In the genomic region with DNA sequence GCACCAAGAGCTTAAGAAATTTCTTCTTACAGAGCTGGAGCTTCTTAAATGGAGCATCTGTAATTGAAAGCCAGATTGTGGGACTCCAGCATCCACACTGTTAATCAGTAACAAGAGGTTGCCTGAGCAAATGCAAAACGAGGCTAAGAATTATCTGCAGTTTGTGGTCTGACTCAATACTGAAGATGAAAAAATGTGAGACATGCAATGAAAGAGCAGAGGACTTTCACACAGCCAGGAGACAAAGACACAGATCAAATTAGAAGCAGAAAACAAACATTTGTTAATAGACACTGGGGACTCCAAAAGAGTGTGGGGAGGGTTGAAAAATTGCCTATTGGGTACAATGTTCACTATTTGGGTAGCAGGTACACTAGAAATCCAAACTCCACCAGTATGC, we compare ENCODE assay signal across 1 cellular context.
TF ChIP-seq lines count a peak whose summit lies in the region.

No MANE protein-coding gene starts in this region.

TF ChIP-seq in GM23338, 12 proteins besides CTCF, POLR2A, EP300 and RAD21 (continued from another document):
- TF ChIP-seq, protein P1, sequence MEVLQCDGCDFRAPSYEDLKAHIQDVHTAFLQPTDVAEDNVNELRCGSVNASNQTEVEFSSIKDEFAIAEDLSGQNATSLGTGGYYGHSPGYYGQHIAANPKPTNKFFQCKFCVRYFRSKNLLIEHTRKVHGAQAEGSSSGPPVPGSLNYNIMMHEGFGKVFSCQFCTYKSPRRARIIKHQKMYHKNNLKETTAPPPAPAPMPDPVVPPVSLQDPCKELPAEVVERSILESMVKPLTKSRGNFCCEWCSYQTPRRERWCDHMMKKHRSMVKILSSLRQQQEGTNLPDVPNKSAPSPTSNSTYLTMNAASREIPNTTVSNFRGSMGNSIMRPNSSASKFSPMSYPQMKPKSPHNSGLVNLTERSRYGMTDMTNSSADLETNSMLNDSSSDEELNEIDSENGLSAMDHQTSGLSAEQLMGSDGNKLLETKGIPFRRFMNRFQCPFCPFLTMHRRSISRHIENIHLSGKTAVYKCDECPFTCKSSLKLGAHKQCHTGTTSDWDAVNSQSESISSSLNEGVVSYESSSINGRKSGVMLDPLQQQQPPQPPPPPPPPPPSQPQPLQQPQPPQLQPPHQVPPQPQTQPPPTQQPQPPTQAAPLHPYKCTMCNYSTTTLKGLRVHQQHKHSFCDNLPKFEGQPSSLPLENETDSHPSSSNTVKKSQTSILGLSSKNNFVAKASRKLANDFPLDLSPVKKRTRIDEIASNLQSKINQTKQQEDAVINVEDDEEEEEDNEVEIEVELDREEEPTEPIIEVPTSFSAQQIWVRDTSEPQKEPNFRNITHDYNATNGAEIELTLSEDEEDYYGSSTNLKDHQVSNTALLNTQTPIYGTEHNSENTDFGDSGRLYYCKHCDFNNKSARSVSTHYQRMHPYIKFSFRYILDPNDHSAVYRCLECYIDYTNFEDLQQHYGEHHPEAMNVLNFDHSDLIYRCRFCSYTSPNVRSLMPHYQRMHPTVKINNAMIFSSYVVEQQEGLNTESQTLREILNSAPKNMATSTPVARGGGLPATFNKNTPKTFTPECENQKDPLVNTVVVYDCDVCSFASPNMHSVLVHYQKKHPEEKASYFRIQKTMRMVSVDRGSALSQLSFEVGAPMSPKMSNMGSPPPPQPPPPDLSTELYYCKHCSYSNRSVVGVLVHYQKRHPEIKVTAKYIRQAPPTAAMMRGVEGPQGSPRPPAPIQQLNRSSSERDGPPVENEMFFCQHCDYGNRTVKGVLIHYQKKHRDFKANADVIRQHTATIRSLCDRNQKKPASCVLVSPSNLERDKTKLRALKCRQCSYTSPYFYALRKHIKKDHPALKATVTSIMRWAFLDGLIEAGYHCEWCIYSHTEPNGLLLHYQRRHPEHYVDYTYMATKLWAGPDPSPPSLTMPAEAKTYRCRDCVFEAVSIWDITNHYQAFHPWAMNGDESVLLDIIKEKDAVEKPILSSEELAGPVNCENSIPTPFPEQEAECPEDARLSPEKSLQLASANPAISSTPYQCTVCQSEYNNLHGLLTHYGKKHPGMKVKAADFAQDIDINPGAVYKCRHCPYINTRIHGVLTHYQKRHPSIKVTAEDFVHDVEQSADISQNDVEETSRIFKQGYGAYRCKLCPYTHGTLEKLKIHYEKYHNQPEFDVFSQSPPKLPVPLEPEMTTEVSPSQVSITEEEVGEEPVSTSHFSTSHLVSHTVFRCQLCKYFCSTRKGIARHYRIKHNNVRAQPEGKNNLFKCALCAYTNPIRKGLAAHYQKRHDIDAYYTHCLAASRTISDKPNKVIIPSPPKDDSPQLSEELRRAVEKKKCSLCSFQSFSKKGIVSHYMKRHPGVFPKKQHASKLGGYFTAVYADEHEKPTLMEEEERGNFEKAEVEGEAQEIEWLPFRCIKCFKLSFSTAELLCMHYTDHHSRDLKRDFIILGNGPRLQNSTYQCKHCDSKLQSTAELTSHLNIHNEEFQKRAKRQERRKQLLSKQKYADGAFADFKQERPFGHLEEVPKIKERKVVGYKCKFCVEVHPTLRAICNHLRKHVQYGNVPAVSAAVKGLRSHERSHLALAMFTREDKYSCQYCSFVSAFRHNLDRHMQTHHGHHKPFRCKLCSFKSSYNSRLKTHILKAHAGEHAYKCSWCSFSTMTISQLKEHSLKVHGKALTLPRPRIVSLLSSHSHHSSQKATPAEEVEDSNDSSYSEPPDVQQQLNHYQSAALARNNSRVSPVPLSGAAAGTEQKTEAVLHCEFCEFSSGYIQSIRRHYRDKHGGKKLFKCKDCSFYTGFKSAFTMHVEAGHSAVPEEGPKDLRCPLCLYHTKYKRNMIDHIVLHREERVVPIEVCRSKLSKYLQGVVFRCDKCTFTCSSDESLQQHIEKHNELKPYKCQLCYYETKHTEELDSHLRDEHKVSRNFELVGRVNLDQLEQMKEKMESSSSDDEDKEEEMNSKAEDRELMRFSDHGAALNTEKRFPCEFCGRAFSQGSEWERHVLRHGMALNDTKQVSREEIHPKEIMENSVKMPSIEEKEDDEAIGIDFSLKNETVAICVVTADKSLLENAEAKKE (CRISPR knock-in tag; IDR thresholded peaks at IDR 0.05) = no peak
- TF ChIP-seq JUNB (IDR thresholded peaks at IDR 0.05; ENCODE audit: unreplicated experiment) (no peak), POLR2AphosphoS5 (IDR thresholded peaks at IDR 0.05; ENCODE audit: low read depth) (no peak), ZNF114 (CRISPR knock-in tag; IDR thresholded peaks at IDR 0.05) (no peak), ZNF331 (CRISPR knock-in tag; IDR thresholded peaks at IDR 0.05; ENCODE audit: low read depth) (no peak), ETS1 (IDR thresholded peaks at IDR 0.05) (no peak), EZH2phosphoT487 (IDR thresholded peaks at IDR 0.05; ENCODE audit: unreplicated experiment) (no peak), EZH2 (IDR thresholded peaks at IDR 0.05; ENCODE audit: low read depth, unreplicated experiment) (no peak), CREB1 (CRISPR knock-in tag; IDR thresholded peaks at IDR 0.05; ENCODE audit: low read depth) (no peak)
- TF ChIP-seq, protein P2, sequence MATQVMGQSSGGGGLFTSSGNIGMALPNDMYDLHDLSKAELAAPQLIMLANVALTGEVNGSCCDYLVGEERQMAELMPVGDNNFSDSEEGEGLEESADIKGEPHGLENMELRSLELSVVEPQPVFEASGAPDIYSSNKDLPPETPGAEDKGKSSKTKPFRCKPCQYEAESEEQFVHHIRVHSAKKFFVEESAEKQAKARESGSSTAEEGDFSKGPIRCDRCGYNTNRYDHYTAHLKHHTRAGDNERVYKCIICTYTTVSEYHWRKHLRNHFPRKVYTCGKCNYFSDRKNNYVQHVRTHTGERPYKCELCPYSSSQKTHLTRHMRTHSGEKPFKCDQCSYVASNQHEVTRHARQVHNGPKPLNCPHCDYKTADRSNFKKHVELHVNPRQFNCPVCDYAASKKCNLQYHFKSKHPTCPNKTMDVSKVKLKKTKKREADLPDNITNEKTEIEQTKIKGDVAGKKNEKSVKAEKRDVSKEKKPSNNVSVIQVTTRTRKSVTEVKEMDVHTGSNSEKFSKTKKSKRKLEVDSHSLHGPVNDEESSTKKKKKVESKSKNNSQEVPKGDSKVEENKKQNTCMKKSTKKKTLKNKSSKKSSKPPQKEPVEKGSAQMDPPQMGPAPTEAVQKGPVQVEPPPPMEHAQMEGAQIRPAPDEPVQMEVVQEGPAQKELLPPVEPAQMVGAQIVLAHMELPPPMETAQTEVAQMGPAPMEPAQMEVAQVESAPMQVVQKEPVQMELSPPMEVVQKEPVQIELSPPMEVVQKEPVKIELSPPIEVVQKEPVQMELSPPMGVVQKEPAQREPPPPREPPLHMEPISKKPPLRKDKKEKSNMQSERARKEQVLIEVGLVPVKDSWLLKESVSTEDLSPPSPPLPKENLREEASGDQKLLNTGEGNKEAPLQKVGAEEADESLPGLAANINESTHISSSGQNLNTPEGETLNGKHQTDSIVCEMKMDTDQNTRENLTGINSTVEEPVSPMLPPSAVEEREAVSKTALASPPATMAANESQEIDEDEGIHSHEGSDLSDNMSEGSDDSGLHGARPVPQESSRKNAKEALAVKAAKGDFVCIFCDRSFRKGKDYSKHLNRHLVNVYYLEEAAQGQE (IDR thresholded peaks at IDR 0.05; ENCODE audit: unreplicated experiment) = no peak
